In genomic region chr1:201506092-201506491, GRCh38 we compare ENCODE assay signal across 8 cellular contexts. TPM values are rescaled to one million over a fixed set of nuclear protein-coding genes. Genes with fewer than 3 reads are reported as not detected.
A peak's percentile ranks its signal among the peaks of the same experiment; 100 is the strongest.
DNase-seq lines count a peak whose midpoint lies in the region; ATAC-seq and TF ChIP-seq lines count a peak whose summit lies in the region.

No MANE protein-coding gene starts in this region.

- H3K36me3 ChIP-seq in GM06990 (ENCODE audit: control insufficient read depth, insufficient read depth, low read length) (peaks cover 3% of the 10 kb centered on the region), esophagus muscularis mucosa (peaks cover 0 to 4% (median 1%) of the 10 kb centered on the region in 4 donors)

- TF ChIP-seq EP300 in esophagus muscularis mucosa (IDR thresholded peaks at IDR 0.05) = no peak

- DNase-seq in GM06990 (ENCODE audit: extremely low read depth, insufficient read length) (no peak), RWPE1 (ENCODE audit: low spot score) (no peak), esophagus muscularis mucosa (ENCODE audit: extremely low spot score) (no peak), retinal pigment epithelial cell (ENCODE audit: low read depth) (no peak), dedifferentiated amniotic fluid mesenchymal stem cell (ENCODE audit: extremely low spot score) (no peak)

- H3K27me3 ChIP-seq in GM06990 (replicated peaks; ENCODE audit: control insufficient read depth, insufficient read depth, low read length) (no peaks in the 10 kb centered on the region), esophagus muscularis mucosa (no peaks in the 10 kb centered on the region)

- H3K4me1 ChIP-seq in esophagus muscularis mucosa = peaks cover 55 to 84% (median 81%) of the 10 kb centered on the region in 4 donors

- ATAC-seq in esophagus mucosa = no peak
- ATAC-seq in GM18909 (IDR thresholded peaks at IDR 0.05; ENCODE audit: poor library complexity, unreplicated experiment) = no peak
- ATAC-seq in HG02610 (IDR thresholded peaks at IDR 0.05; ENCODE audit: unreplicated experiment) = no peak

- TF ChIP-seq CTCF in GM06990 (IDR thresholded peaks at IDR 0.05; ENCODE audit: insufficient read depth, low read length, poor library complexity, severe bottlenecking) (no peak), RWPE1 (conservative IDR thresholded peaks at IDR 0.05; ENCODE audit: low read depth) (no peak), esophagus muscularis mucosa (IDR thresholded peaks at IDR 0.05) (no peak), retinal pigment epithelial cell (conservative IDR thresholded peaks at IDR 0.05; ENCODE audit: low read depth, low read length) (no peak)

- 48% methylated on average over 3 of the region's 3 CpGs for WGBS in esophagus muscularis mucosa

- no peaks in the 10 kb centered on the region for H3K9me3 ChIP-seq in esophagus muscularis mucosa

- POLR2A ChIA-PET in RWPE1 (lab: Yijun Ruan, JAX; ENCODE audit: low non-redundant PET) = interaction anchor here (0.5 to 1.8 kb wide), 6 partner anchors 10 to 487 kb away, joined by 3 to 6 read pairs (median 4); no protein-coding TSS in a partner anchor

- no peak for TF ChIP-seq POLR2A in esophagus muscularis mucosa (IDR thresholded peaks at IDR 0.05; ENCODE audit: low read depth)

- CTCF ChIA-PET in RWPE1 (lab: Yijun Ruan, JAX) = interaction anchor here (0.5 to 14.7 kb wide), 3 partner anchors 17 to 1502 kb away, joined by 4 to 464 read pairs (median 4); no protein-coding TSS in a partner anchor

- H3K27ac ChIP-seq in RWPE1 (peak overlapping the region; percentile 92), esophagus muscularis mucosa (replicated peaks in 1 of 4) (peak overlapping the region; percentile 93 to 99 (median 97))

- intact Hi-C loops in esophagus muscularis mucosa (cut with DNase I) = no loop called here

- peak overlapping the region; percentile 84 for H3K4me3 ChIP-seq in GM06990 (replicated peaks; ENCODE audit: low read depth, low read length)
- peak overlapping the region; percentile 74 to 88 (median 80) for H3K4me3 ChIP-seq in esophagus muscularis mucosa
- H3K4me3 ChIP-seq in retinal pigment epithelial cell (ENCODE audit: low read length) = peak overlapping the region; percentile 59

RNA-seq across cellular contexts. Expression of gene CSRP1, which starts 0.8 kb away (rescaled TPM):
- total RNA-seq in esophagus muscularis mucosa (1,000 to 10,000 TPM; 3,645 to 7,984 (median 5,321) TPM), esophagus mucosa (115 TPM)

RNA-seq across cellular contexts. Expression of gene NAV1, which starts 32.8 kb away (rescaled TPM):
- 10 to 100 TPM; 12.9 to 35.5 (median 21.9) TPM for total RNA-seq in esophagus muscularis mucosa
- total RNA-seq in esophagus mucosa = 26.4 TPM

RNA-seq across cellular contexts. Expression of gene PHLDA3, which starts 37.1 kb away (rescaled TPM):
- total RNA-seq in esophagus muscularis mucosa (100 to 1,000 TPM in 2 of 4 donors, 10 to 100 TPM in 2; 63.5 to 158 (median 106) TPM), esophagus mucosa (78.6 TPM)

Comparison
In these comparisons a context has a peak if more than half of its experiments do, and no peak if none do; other contexts are left out.
1. RNA of gene CSRP1, which starts 0.8 kb away (total RNA-seq): 3,645 to 7,984 TPM in esophagus muscularis mucosa; 115 TPM in esophagus mucosa (single experiment); every median in the first group is over 10 times any median in the second.
2. Peak in every context shown above with its lines, with median percentiles within 50 percentile points of each other: H3K4me3 ChIP-seq.